ENCODE assay signal across 8 cellular contexts in the genomic region with DNA sequence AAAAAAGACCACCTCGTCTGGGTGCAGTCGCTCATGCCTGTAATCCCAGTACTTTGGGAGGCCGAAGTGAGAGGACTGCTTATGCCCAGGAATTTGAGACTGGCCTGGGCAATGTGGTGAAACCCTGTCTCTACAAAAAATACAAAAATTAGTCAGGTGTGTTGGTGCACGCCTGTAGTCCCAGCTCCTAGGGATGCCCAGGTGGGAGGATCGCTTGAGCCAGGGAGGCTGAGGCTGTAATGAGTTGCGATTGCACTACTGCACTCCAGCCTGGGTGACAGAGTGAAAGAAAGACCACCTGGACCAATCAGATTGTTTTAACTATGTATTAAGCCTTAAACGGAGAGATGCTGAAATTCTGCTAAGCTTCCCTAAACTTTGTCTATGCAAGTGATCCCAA.
DNase-seq lines count a peak whose midpoint lies in the region; ATAC-seq and TF ChIP-seq lines count a peak whose summit lies in the region.
"Not testable (repeated sequence)": the region's sequence is repeated elsewhere in the genome, so short reads cannot be mapped to it uniquely, and the experiment has no call there.

No MANE protein-coding gene starts in this region.

- not testable (repeated sequence) for TF ChIP-seq CTCF in BE2C (IDR thresholded peaks at IDR 0.05; ENCODE audit: low read depth, low read length); neural cell (IDR thresholded peaks at IDR 0.05; ENCODE audit: poor library complexity, severe bottlenecking)

- CTCF ChIA-PET in activated naive CD4-positive, alpha-beta T cell treated with anti-CD3 and anti-CD28 coated beads, Interleukin-2, amount 10 ng/mL, durations not matched to agents 7 days and 5 days (lab: Charles Lee), result interaction anchor here (0.9 to 2.0 kb wide), 2 partner anchors 19 to 53 kb away, joined by 3 to 5 read pairs; no protein-coding TSS in a partner anchor

- not testable (repeated sequence) for DNase-seq in BE2C; activated naive CD4-positive, alpha-beta T cell treated with anti-CD3 and anti-CD28 coated beads, Interleukin-2, amount 10 ng/mL, durations not matched to agents 7 days and 5 days; effector memory CD8-positive, alpha-beta T cell; immature natural killer cell; stimulated activated effector memory CD8-positive, alpha-beta T cell treated with anti-CD3 and anti-CD28 coated beads, Interleukin-12 subunit alpha, Interleukin-12 subunit beta, amount 100 ng/mL, for 72 hours (ENCODE audit: low spot score in 2 of 2)

- not testable (repeated sequence) for H3K27me3 ChIP-seq in BE2C; HUES64 (ENCODE audit: insufficient read depth, low read length); neural cell (ENCODE audit: insufficient read depth, low read depth, low read length)

- H3K4me1 ChIP-seq in BE2C, result not testable (repeated sequence)
- H3K4me1 ChIP-seq in HUES64 (ENCODE audit: insufficient read depth, low read length), result peaks cover 17% of the 10 kb centered on the region

- H3K9me2 ChIP-seq in neural cell (ENCODE audit: insufficient read depth, low read length), result not testable (repeated sequence)

- H3F3A ChIP-seq in neural cell (ENCODE audit: insufficient read depth, low read length, poor library complexity, severe bottlenecking), result not testable (repeated sequence)

- H3K9me3 Mint-ChIP-seq in T-helper 1 cell treated with Interleukin-12 subunit alpha and Interleukin-12 subunit beta and Interleukin-4 antibody, amounts not matched to agents 30 μg/mL and 1 μg/mL, for 36 hours; activated naive CD4-positive, alpha-beta T cell treated with anti-CD3 and anti-CD28 coated beads, Interleukin-2, amount 10 ng/mL, durations not matched to agents 7 days and 5 days; effector memory CD8-positive, alpha-beta T cell; immature natural killer cell; stimulated activated effector memory CD8-positive, alpha-beta T cell treated with anti-CD3 and anti-CD28 coated beads, Interleukin-12 subunit alpha, Interleukin-12 subunit beta, amount 100 ng/mL, for 72 hours: not testable (repeated sequence)

- not testable (repeated sequence) for ATAC-seq in effector memory CD8-positive, alpha-beta T cell (replicated peaks); stimulated activated effector memory CD8-positive, alpha-beta T cell treated with anti-CD3 and anti-CD28 coated beads, Interleukin-12 subunit alpha, Interleukin-12 subunit beta, amount 100 ng/mL, for 72 hours

- 81% methylated on average over 7 of the region's 7 CpGs for WGBS in HUES64

- not testable (repeated sequence) for TF ChIP-seq EP300 in neural cell (conservative IDR thresholded peaks at IDR 0.05; ENCODE audit: poor library complexity, severe bottlenecking)

- not testable (repeated sequence) for H4K20me1 ChIP-seq in neural cell (ENCODE audit: insufficient read depth)

- not testable (repeated sequence) for H3K27me3 Mint-ChIP-seq in T-helper 1 cell treated with Interleukin-12 subunit alpha and Interleukin-12 subunit beta and Interleukin-4 antibody, amounts not matched to agents 30 μg/mL and 1 μg/mL, for 36 hours (ENCODE audit: low read depth); effector memory CD8-positive, alpha-beta T cell
- H3K27me3 Mint-ChIP-seq in activated naive CD4-positive, alpha-beta T cell treated with anti-CD3 and anti-CD28 coated beads, Interleukin-2, amount 10 ng/mL, durations not matched to agents 7 days and 5 days, result peaks cover 12% of the 10 kb centered on the region
- peaks cover 7 to 13% (median 11%) of the 10 kb centered on the region in 3 donors for H3K27me3 Mint-ChIP-seq in immature natural killer cell (ENCODE audit: low read depth in 3 of 3)

- not testable (repeated sequence) for H3K36me3 ChIP-seq in BE2C; HUES64 (ENCODE audit: insufficient read depth, low read length); neural cell (ENCODE audit: insufficient read depth, low read length)

- not testable (repeated sequence) for H3K36me3 Mint-ChIP-seq in T-helper 1 cell treated with Interleukin-12 subunit alpha and Interleukin-12 subunit beta and Interleukin-4 antibody, amounts not matched to agents 30 μg/mL and 1 μg/mL, for 36 hours (ENCODE audit: low read depth); activated naive CD4-positive, alpha-beta T cell treated with anti-CD3 and anti-CD28 coated beads, Interleukin-2, amount 10 ng/mL, durations not matched to agents 7 days and 5 days; immature natural killer cell
- peaks cover 21% of the 10 kb centered on the region for H3K36me3 Mint-ChIP-seq in effector memory CD8-positive, alpha-beta T cell (ENCODE audit: insufficient read depth)
- peaks cover 17% of the 10 kb centered on the region for H3K36me3 Mint-ChIP-seq in stimulated activated effector memory CD8-positive, alpha-beta T cell treated with anti-CD3 and anti-CD28 coated beads, Interleukin-12 subunit alpha, Interleukin-12 subunit beta, amount 100 ng/mL, for 72 hours

- H3K9ac ChIP-seq in HUES64 (ENCODE audit: low read depth, low read length) (0 out of 2 replicates have a peak overlapping the region, but pooled peaks have one; percentile 31), neural cell (ENCODE audit: low read length) (peak overlapping the region; percentile 99)

- H3K79me2 ChIP-seq in neural cell (replicated peaks; ENCODE audit: insufficient read depth, low read length), result not testable (repeated sequence)

- H3K9me3 ChIP-seq in BE2C; HUES64 (ENCODE audit: insufficient read depth, low read depth, low read length); neural cell (ENCODE audit: low read length): not testable (repeated sequence)

- H3K4me2 ChIP-seq in neural cell (ENCODE audit: low read length), result not testable (repeated sequence)

- H3K4me3 ChIP-seq in BE2C (ENCODE audit: low read depth, low read length) (peak overlapping the region; percentile 83), HUES64 (ENCODE audit: low read length) (peak overlapping the region; percentile 94), neural cell (ENCODE audit: low read length) (peak overlapping the region; percentile 99)

- not testable (repeated sequence) for H3K27ac ChIP-seq in HUES64 (ENCODE audit: low read depth, low read length)
- peak overlapping the region; percentile 98 for H3K27ac ChIP-seq in neural cell (ENCODE audit: low read length)

- not testable (repeated sequence) for H3K27ac Mint-ChIP-seq in T-helper 1 cell treated with Interleukin-12 subunit alpha and Interleukin-12 subunit beta and Interleukin-4 antibody, amounts not matched to agents 30 μg/mL and 1 μg/mL, for 36 hours; activated naive CD4-positive, alpha-beta T cell treated with anti-CD3 and anti-CD28 coated beads, Interleukin-2, amount 10 ng/mL, durations not matched to agents 7 days and 5 days
- peak overlapping the region; percentile 100 for H3K27ac Mint-ChIP-seq in effector memory CD8-positive, alpha-beta T cell
- peak overlapping the region; percentile 48 to 100 (median 98) for H3K27ac Mint-ChIP-seq in immature natural killer cell
- peak overlapping the region; percentile 97 for H3K27ac Mint-ChIP-seq in stimulated activated effector memory CD8-positive, alpha-beta T cell treated with anti-CD3 and anti-CD28 coated beads, Interleukin-12 subunit alpha, Interleukin-12 subunit beta, amount 100 ng/mL, for 72 hours

- peaks cover 19% of the 10 kb centered on the region for H3K4me1 Mint-ChIP-seq in T-helper 1 cell treated with Interleukin-12 subunit alpha and Interleukin-12 subunit beta and Interleukin-4 antibody, amounts not matched to agents 30 μg/mL and 1 μg/mL, for 36 hours (ENCODE audit: low read depth)
- peaks cover 31% of the 10 kb centered on the region for H3K4me1 Mint-ChIP-seq in activated naive CD4-positive, alpha-beta T cell treated with anti-CD3 and anti-CD28 coated beads, Interleukin-2, amount 10 ng/mL, durations not matched to agents 7 days and 5 days
- peaks cover 11 to 14% of the 10 kb centered on the region in 2 donors for H3K4me1 Mint-ChIP-seq in effector memory CD8-positive, alpha-beta T cell (ENCODE audit: low read depth in 2 of 2)
- peaks cover 30 to 36% of the 10 kb centered on the region in 2 donors for H3K4me1 Mint-ChIP-seq in immature natural killer cell
- H3K4me1 Mint-ChIP-seq in stimulated activated effector memory CD8-positive, alpha-beta T cell treated with anti-CD3 and anti-CD28 coated beads, Interleukin-12 subunit alpha, Interleukin-12 subunit beta, amount 100 ng/mL, for 72 hours, result peaks cover 29% of the 10 kb centered on the region

- H2AFZ ChIP-seq in neural cell (ENCODE audit: low read depth, low read length), result not testable (repeated sequence)

- H3K4me3 Mint-ChIP-seq in T-helper 1 cell treated with Interleukin-12 subunit alpha and Interleukin-12 subunit beta and Interleukin-4 antibody, amounts not matched to agents 30 μg/mL and 1 μg/mL, for 36 hours, result peak overlapping the region; percentile 98
- H3K4me3 Mint-ChIP-seq in activated naive CD4-positive, alpha-beta T cell treated with anti-CD3 and anti-CD28 coated beads, Interleukin-2, amount 10 ng/mL, durations not matched to agents 7 days and 5 days, result peak overlapping the region; percentile 97
- peak overlapping the region; percentile 91 to 95 for H3K4me3 Mint-ChIP-seq in effector memory CD8-positive, alpha-beta T cell
- peak overlapping the region; percentile 93 to 99 (median 98) for H3K4me3 Mint-ChIP-seq in immature natural killer cell
- peak overlapping the region; percentile 85 for H3K4me3 Mint-ChIP-seq in stimulated activated effector memory CD8-positive, alpha-beta T cell treated with anti-CD3 and anti-CD28 coated beads, Interleukin-12 subunit alpha, Interleukin-12 subunit beta, amount 100 ng/mL, for 72 hours

- TF ChIP-seq RAD21 in neural cell (conservative IDR thresholded peaks at IDR 0.05), result not testable (repeated sequence)
